8 cellular contexts compared by ENCODE assay signal in genomic region chr20:45970646-45971424, GRCh38. TPM values are rescaled to one million over a fixed set of nuclear protein-coding genes. Genes with fewer than 3 reads are reported as not detected.
DNase-seq lines count a peak whose midpoint lies in the region; ATAC-seq and TF ChIP-seq lines count a peak whose summit lies in the region.

No MANE protein-coding gene starts in this region.

- H3K4me1 ChIP-seq in RWPE2 (ENCODE audit: insufficient read depth, poor library complexity, severe bottlenecking) (peaks cover 12% of the 10 kb centered on the region), endocrine pancreas (ENCODE audit: control insufficient read depth, insufficient read depth, low read length) (no peaks in the 10 kb centered on the region), mucosa of stomach (ENCODE audit: control insufficient read depth, insufficient read depth, low read length) (peaks cover 20% of the 10 kb centered on the region)

- H3K36me3 ChIP-seq in BJ (ENCODE audit: control insufficient read depth, insufficient read depth, low read length) = peaks cover 17% of the 10 kb centered on the region
- peaks cover 39% of the 10 kb centered on the region for H3K36me3 ChIP-seq in RWPE2 (ENCODE audit: low read depth)
- peaks cover 4% of the 10 kb centered on the region for H3K36me3 ChIP-seq in endocrine pancreas (ENCODE audit: control insufficient read depth, insufficient read depth, low read length)
- H3K36me3 ChIP-seq in mucosa of stomach (ENCODE audit: control insufficient read depth, insufficient read depth, low read length) = peaks cover 15% of the 10 kb centered on the region

- peak overlapping the region; percentile 48 for H3K9ac ChIP-seq in endocrine pancreas (ENCODE audit: control insufficient read depth, insufficient read depth, low read length)
- peak overlapping the region; percentile 100 for H3K9ac ChIP-seq in mucosa of stomach (ENCODE audit: low read length)

- no peak for DNase-seq in BJ (ENCODE audit: low read depth)
- peak; percentile 87 for DNase-seq in RWPE2 (ENCODE audit: low spot score)
- no peak for DNase-seq in NCI-H446 (lab: John Stamatoyannopoulos, UW)

- H3K27me3 ChIP-seq in BJ (ENCODE audit: control insufficient read depth, insufficient read depth, low read length) (no peaks in the 10 kb centered on the region), RWPE2 (ENCODE audit: insufficient read depth, poor library complexity, severe bottlenecking) (no peaks in the 10 kb centered on the region), endocrine pancreas (ENCODE audit: control insufficient read depth, insufficient read depth, low read length) (no peaks in the 10 kb centered on the region), mucosa of stomach (ENCODE audit: control insufficient read depth, insufficient read depth, low read length) (no peaks in the 10 kb centered on the region)

- POLR2A ChIA-PET in BJ (lab: Charles Lee) = no interaction called here

- H3K4me3 ChIP-seq in BJ (ENCODE audit: low read depth, low read length) (peak overlapping the region; percentile 90), RWPE2 (ENCODE audit: severe bottlenecking) (peak overlapping the region; percentile 65), endocrine pancreas (ENCODE audit: control insufficient read depth, insufficient read depth, low read length) (peak overlapping the region; percentile 25), mucosa of stomach (ENCODE audit: low read length) (peak overlapping the region; percentile 94)

- no peaks in the 10 kb centered on the region for H3K9me3 ChIP-seq in RWPE2 (ENCODE audit: severe bottlenecking)
- no peaks in the 10 kb centered on the region for H3K9me3 ChIP-seq in endocrine pancreas (ENCODE audit: control insufficient read depth, low read length)
- no peaks in the 10 kb centered on the region for H3K9me3 ChIP-seq in mucosa of stomach (ENCODE audit: control insufficient read depth, low read length)

- H3K27ac ChIP-seq in RWPE2 (ENCODE audit: poor library complexity, severe bottlenecking) = peak overlapping the region; percentile 94

- TF ChIP-seq CTCF in BJ (IDR thresholded peaks at IDR 0.05; ENCODE audit: insufficient read depth, low read depth, low read length) (no peak), RWPE2 (IDR thresholded peaks at IDR 0.05; ENCODE audit: poor library complexity, severe bottlenecking) (no peak)

- CTCF ChIA-PET in BJ (lab: Yijun Ruan, JAX) = interaction anchor here (0.9 to 7.1 kb wide), 21 partner anchors 11 to 200 kb away, joined by 3 to 64 read pairs (median 5); partner anchors contain the start of genes CTSA, NEURL2 and UBE2C

- ATAC-seq in GM21360 (IDR thresholded peaks at IDR 0.05; ENCODE audit: unreplicated experiment) (peak; percentile 10), RWPE2 (ENCODE audit: low read depth) (peak; percentile 2; the same call in 2 of the 3 replicates), GM21367 (IDR thresholded peaks at IDR 0.05; ENCODE audit: unreplicated experiment) (no peak), GM21825 (IDR thresholded peaks at IDR 0.05; ENCODE audit: unreplicated experiment) (no peak)

RNA-seq across cellular contexts. Expression of gene ZNF335, which starts 1.2 kb away (rescaled TPM):
- 4.5 and 9.9 TPM in 2 replicates for polyA plus RNA-seq in BJ (2011; rRNA removed)
- polyA minus RNA-seq in BJ (2011; rRNA and poly(A)+ RNA removed) = 17.2 and 18.5 TPM in 2 replicates

RNA-seq across cellular contexts. Expression of gene PCIF1, which starts 36.4 kb away (rescaled TPM):
- 12.7 and 20.9 TPM in 2 replicates for polyA plus RNA-seq in BJ (2011; rRNA removed)
- 21.4 and 22.6 TPM in 2 replicates for polyA minus RNA-seq in BJ (2011; rRNA and poly(A)+ RNA removed)

RNA-seq across cellular contexts. Expression of gene MMP9, which starts 37.9 kb away (rescaled TPM):
- not detected in 2 replicates for polyA plus RNA-seq in BJ (2011; rRNA removed)
- not detected in 2 replicates for polyA minus RNA-seq in BJ (2011; rRNA and poly(A)+ RNA removed)

RNA-seq across cellular contexts. Expression of gene SLC12A5, which starts 58.2 kb away (rescaled TPM):
- polyA plus RNA-seq in BJ (2011; rRNA removed) = 0.61 and 0.70 TPM in 2 replicates
- 0.15 and 0.33 TPM in 2 replicates for polyA minus RNA-seq in BJ (2011; rRNA and poly(A)+ RNA removed)

RNA-seq across cellular contexts. Expression of gene PLTP, which starts 58.9 kb away (rescaled TPM):
- 11.3 and 22.0 TPM in 2 replicates for polyA plus RNA-seq in BJ (2011; rRNA removed)
- 7.3 and 10.0 TPM in 2 replicates for polyA minus RNA-seq in BJ (2011; rRNA and poly(A)+ RNA removed)

Comparison
In these comparisons a context has a peak if more than half of its experiments do, and no peak if none do; other contexts are left out.
1. H3K4me3 ChIP-seq: peak in every context shown above with its lines; median percentile 94 in mucosa of stomach; 90 in BJ; 65 in RWPE2; 25 in endocrine pancreas.
2. ATAC-seq: peak in GM21360 (single experiment) and RWPE2 (single experiment); none in GM21367 (single experiment) and GM21825 (single experiment).